8 cellular contexts compared by ENCODE assay signal in genomic region chr1:153976819-153977249, GRCh38. TPM values are rescaled to one million over a fixed set of nuclear protein-coding genes. Genes with fewer than 3 reads are reported as not detected.
DNase-seq lines count a peak whose midpoint lies in the region; FAIRE-seq and TF ChIP-seq lines count a peak whose summit lies in the region.

No MANE protein-coding gene starts in this region.

- no peaks in the 10 kb centered on the region for H3K27me3 ChIP-seq in hepatocyte
- no peaks in the 10 kb centered on the region for H3K27me3 ChIP-seq in spleen (replicated peaks in 1 of 7)

- H3K4me1 ChIP-seq in HEK293 (ENCODE audit: control insufficient read depth, insufficient read depth, low read length): no peaks in the 10 kb centered on the region
- peaks cover 14% of the 10 kb centered on the region for H3K4me1 ChIP-seq in hepatocyte (ENCODE audit: insufficient read depth)
- peaks cover 20 to 78% (median 48%) of the 10 kb centered on the region in 6 donors for H3K4me1 ChIP-seq in spleen

- H3K36me3 ChIP-seq in HEK293 (ENCODE audit: control insufficient read depth in 2 of 2, insufficient read depth in 1 of 2, low read length in 2 of 2): peaks cover 11 to 56% of the 10 kb centered on the region in 2 experiments
- H3K36me3 ChIP-seq in hepatocyte (replicated peaks; ENCODE audit: insufficient read depth, low read depth): no peaks in the 10 kb centered on the region
- peaks cover 0 to 54% (median 32%) of the 10 kb centered on the region in 6 donors for H3K36me3 ChIP-seq in spleen

- H3K4me3 ChIP-seq in HEK293 (ENCODE audit: low read depth, low read length) (peak overlapping the region; percentile 90), hepatocyte (peak overlapping the region; percentile 75), spleen (peak overlapping the region; percentile 84 to 98 (median 94))

- peaks cover 3% of the 10 kb centered on the region for H4K20me1 ChIP-seq in hepatocyte (ENCODE audit: insufficient read depth, poor library complexity, severe bottlenecking)

- H3K9me3 Mint-ChIP-seq in activated CD4-positive, alpha-beta memory T cell treated with anti-CD3 and anti-CD28 coated beads, Interleukin-2, amount 10 ng/mL, durations not matched to agents 7 days and 5 days: no peaks in the 10 kb centered on the region

- peak overlapping the region; percentile 97 for H3K4me3 Mint-ChIP-seq in activated CD4-positive, alpha-beta memory T cell treated with anti-CD3 and anti-CD28 coated beads, Interleukin-2, amount 10 ng/mL, durations not matched to agents 7 days and 5 days

- H3K4me1 Mint-ChIP-seq in activated CD4-positive, alpha-beta memory T cell treated with anti-CD3 and anti-CD28 coated beads, Interleukin-2, amount 10 ng/mL, durations not matched to agents 7 days and 5 days: peaks cover 56% of the 10 kb centered on the region

- H3K27me3 Mint-ChIP-seq in activated CD4-positive, alpha-beta memory T cell treated with anti-CD3 and anti-CD28 coated beads, Interleukin-2, amount 10 ng/mL, durations not matched to agents 7 days and 5 days: no peaks in the 10 kb centered on the region

- peak overlapping the region; percentile 99 for H3K4me2 ChIP-seq in hepatocyte

- peak overlapping the region; percentile 89 for H3K27ac Mint-ChIP-seq in activated CD4-positive, alpha-beta memory T cell treated with anti-CD3 and anti-CD28 coated beads, Interleukin-2, amount 10 ng/mL, durations not matched to agents 7 days and 5 days

- peaks cover 27% of the 10 kb centered on the region for H3K79me2 ChIP-seq in hepatocyte

- TF ChIP-seq CTCF in HEK293 (tag by site-specific recombination; IDR thresholded peaks at IDR 0.05): 0 out of 2 replicates have a peak, but pooled peaks have one; percentile 14
- no peak for TF ChIP-seq CTCF in hepatocyte (IDR thresholded peaks at IDR 0.05; ENCODE audit: poor library complexity)
- no peak for TF ChIP-seq CTCF in spleen (IDR thresholded peaks at IDR 0.05 in 8 of 11, conservative IDR thresholded peaks at IDR 0.05 in 3 of 11)

- H3K27ac ChIP-seq in HEK293 (ENCODE audit: extremely low read depth, low read depth, low read length) (peak overlapping the region; percentile 88), hepatocyte (peak overlapping the region; percentile 93), spleen (peak overlapping the region; percentile 91 to 98 (median 94))

- TF ChIP-seq POLR2A in spleen (IDR thresholded peaks at IDR 0.05): no peak

- no peaks in the 10 kb centered on the region for H3K9me2 ChIP-seq in hepatocyte (replicated peaks; ENCODE audit: insufficient read depth)

- CTCF ChIA-PET in HEK293 (lab: Yijun Ruan, JAX): interaction anchor here (1.2 to 4.1 kb wide), 5 partner anchors 9 to 84 kb away, joined by 3 to 29 read pairs (median 19); partner anchors contain the start of genes CREB3L4 and RAB13
- CTCF ChIA-PET in activated CD4-positive, alpha-beta memory T cell treated with anti-CD3 and anti-CD28 coated beads, Interleukin-2, amount 10 ng/mL, durations not matched to agents 7 days and 5 days (lab: Charles Lee): interaction anchor here (0.9 to 5.0 kb wide), 7 partner anchors 8 to 180 kb away, joined by 3 to 48 read pairs (median 16); partner anchors contain the start of genes CREB3L4, DENND4B, RAB13 and RPS27

- WGBS in hepatocyte (ENCODE audit: low lambda C conversion rate, missing lambda C conversion rate): 1% methylated on average over 16 of the region's 16 CpGs
- WGBS in spleen, 5 donors: 1 to 2% (median 2%) methylated on average over 13 to 16 of the region's 16 CpGs

- peak overlapping the region; percentile 72 for H2AFZ ChIP-seq in hepatocyte

- POLR2A ChIA-PET in HEK293 (lab: Yijun Ruan, JAX): interaction anchor here (0.7 to 5.3 kb wide), 13 partner anchors 9 to 429 kb away, joined by 3 to 137 read pairs (median 9); partner anchors contain the start of genes CREB3L4, CRTC2, DENND4B and GATAD2B
- POLR2A ChIA-PET in activated CD4-positive, alpha-beta memory T cell treated with anti-CD3 and anti-CD28 coated beads, Interleukin-2, amount 10 ng/mL, durations not matched to agents 7 days and 5 days (lab: Charles Lee): interaction anchor here (0.8 to 7.4 kb wide), 22 partner anchors 8 to 432 kb away, joined by 3 to 118 read pairs (median 6); partner anchors contain the start of genes CREB3L4, CRTC2, DENND4B and GATAD2B

- DNase-seq in activated CD4-positive, alpha-beta memory T cell treated with anti-CD3 and anti-CD28 coated beads, Interleukin-2, amount 10 ng/mL, durations not matched to agents 7 days and 5 days: no peak
- DNase-seq in hepatocyte (ENCODE audit: low spot score) (no peak), spleen (peak; percentile 78), DMS 273 treated with DMSO at 0.1 percent for 48 hours (lab: John Stamatoyannopoulos, UW) (no peak), GM19239 (ENCODE audit: insufficient read length, low spot score) (no peak), NK-92 (lab: John Stamatoyannopoulos, UW; ENCODE audit: unreplicated experiment) (no peak)
- no peak for DNase-seq in activated effector memory CD4-positive, alpha-beta T cell treated with anti-CD3 and anti-CD28 coated beads, Interleukin-2, amount 50 U/mL, for 16 hours

- no peak for FAIRE-seq in GM19239 (lab: Jason Lieb, UNC)

- no peaks in the 10 kb centered on the region for H3K9me3 ChIP-seq in HEK293 (ENCODE audit: control insufficient read depth, insufficient read depth, low read depth, low read length)
- H3K9me3 ChIP-seq in hepatocyte (ENCODE audit: low read depth): no peaks in the 10 kb centered on the region
- H3K9me3 ChIP-seq in spleen: no peaks in the 10 kb centered on the region

- peaks cover 48% of the 10 kb centered on the region for H3K36me3 Mint-ChIP-seq in activated CD4-positive, alpha-beta memory T cell treated with anti-CD3 and anti-CD28 coated beads, Interleukin-2, amount 10 ng/mL, durations not matched to agents 7 days and 5 days (ENCODE audit: low read depth)

- intact Hi-C loops in spleen (cut with DNase I; ENCODE audit: low total_unique reads): no loop called here

TF ChIP-seq in HEK293, 187 proteins besides CTCF, POLR2A, EP300 and RAD21 (continues in another document):
- no peak for TF ChIP-seq ZNF768 (tag by site-specific recombination; IDR thresholded peaks at IDR 0.05)
- TF ChIP-seq ZNF280C (tag by site-specific recombination; IDR thresholded peaks at IDR 0.05): no peak

RNA-seq across cellular contexts. Expression of gene JTB, which starts 0.6 kb away (rescaled TPM):
- total RNA-seq in activated CD4-positive, alpha-beta memory T cell treated with anti-CD3 and anti-CD28 coated beads, Interleukin-2, amount 10 ng/mL, durations not matched to agents 7 days and 5 days: 100 to 1,000 TPM; 120 to 127 TPM
- total RNA-seq in hepatocyte (213 and 240 TPM in 2 replicates), spleen (100 to 1,000 TPM in 5 of 7 donors, 10 to 100 TPM in 2; 97.9 to 222 (median 102) TPM)
- polyA plus RNA-seq in hepatocyte (215 and 217 TPM in 2 replicates), spleen (100 to 1,000 TPM; 184 to 243 (median 204) TPM)

RNA-seq across cellular contexts. Expression of gene CREB3L4, which starts 9.1 kb away (rescaled TPM):
- total RNA-seq in activated CD4-positive, alpha-beta memory T cell treated with anti-CD3 and anti-CD28 coated beads, Interleukin-2, amount 10 ng/mL, durations not matched to agents 7 days and 5 days: 1 to 10 TPM; 7.0 to 8.4 TPM
- total RNA-seq in hepatocyte (10.9 and 15.1 TPM in 2 replicates), spleen (10 to 100 TPM in 2 of 7 donors, 1 to 10 TPM in 5; 6.1 to 18.0 (median 9.1) TPM)
- polyA plus RNA-seq in hepatocyte (8.6 and 16.6 TPM in 2 replicates), spleen (10 to 100 TPM in 2 of 3 donors, 1 to 10 TPM in 1; 8.9 to 13.3 (median 11.7) TPM)

RNA-seq across cellular contexts. Expression of gene RAB13, which starts 9.3 kb away (rescaled TPM):
- total RNA-seq in activated CD4-positive, alpha-beta memory T cell treated with anti-CD3 and anti-CD28 coated beads, Interleukin-2, amount 10 ng/mL, durations not matched to agents 7 days and 5 days: under 1 TPM; 0.40 to 0.43 TPM
- 25.9 and 39.6 TPM in 2 replicates for total RNA-seq in hepatocyte
- 98.7 and 125 TPM in 2 replicates for polyA plus RNA-seq in hepatocyte
- total RNA-seq in spleen: 100 to 1,000 TPM in 1 of 7 donors, 10 to 100 TPM in 6; 31.8 to 115 (median 49.4) TPM
- polyA plus RNA-seq in spleen: 100 to 1,000 TPM in 1 of 3 donors, 10 to 100 TPM in 2; 94.9 to 111 (median 98.1) TPM

RNA-seq across cellular contexts. Expression of gene SLC39A1, which starts 13.5 kb away (rescaled TPM):
- 10 to 100 TPM; 42.5 to 42.6 TPM for total RNA-seq in activated CD4-positive, alpha-beta memory T cell treated with anti-CD3 and anti-CD28 coated beads, Interleukin-2, amount 10 ng/mL, durations not matched to agents 7 days and 5 days
- total RNA-seq in hepatocyte: 141 and 158 TPM in 2 replicates
- 163 and 174 TPM in 2 replicates for polyA plus RNA-seq in hepatocyte
- 10 to 100 TPM; 66.7 to 88.4 (median 81.1) TPM for total RNA-seq in spleen
- 10 to 100 TPM; 23.6 to 41.3 (median 40.6) TPM for polyA plus RNA-seq in spleen

RNA-seq across cellular contexts. Expression of gene RPS27, which starts 13.7 kb away (rescaled TPM):
- 1,000 to 10,000 TPM; 2,022 to 2,087 TPM for total RNA-seq in activated CD4-positive, alpha-beta memory T cell treated with anti-CD3 and anti-CD28 coated beads, Interleukin-2, amount 10 ng/mL, durations not matched to agents 7 days and 5 days
- 2,478 and 2,548 TPM in 2 replicates for total RNA-seq in hepatocyte
- 1,603 and 1,696 TPM in 2 replicates for polyA plus RNA-seq in hepatocyte
- 1,000 to 10,000 TPM; 1,398 to 3,190 (median 2,190) TPM for total RNA-seq in spleen
- over 10,000 TPM; 15,000 to 23,475 (median 23,384) TPM for polyA plus RNA-seq in spleen

Comparison
In these comparisons a context has a peak if more than half of its experiments do, and no peak if none do; other contexts are left out.
1. RNA of gene RAB13, which starts 9.3 kb away (total RNA-seq): 31.8 to 115 TPM in spleen and 25.9 to 39.6 TPM in hepatocyte; 0.40 to 0.43 TPM in activated CD4-positive, alpha-beta memory T cell treated with anti-CD3 and anti-CD28 coated beads, Interleukin-2, amount 10 ng/mL, durations not matched to agents 7 days and 5 days; every median in the first group is over 10 times any median in the second.
2. Peak in every context shown above with its lines, with median percentiles within 50 percentile points of each other: H3K27ac ChIP-seq and H3K4me3 ChIP-seq.